Comparison of ENCODE assay signal across 15 cellular contexts in genomic region chr5:136030252-136030651, GRCh38. TPM values are rescaled to one million over a fixed set of nuclear protein-coding genes. Genes with fewer than 3 reads are reported as not detected.
DNase-seq lines count a peak whose midpoint lies in the region; ATAC-seq, FAIRE-seq and TF ChIP-seq lines count a peak whose summit lies in the region.
"Had no signal": no experiment of that assay in that cellular context is flagged by ENCODE, and none has a peak within 500 bp of the region (broad histone marks: within the 10 kb centered on the region; RNA-seq: fewer than 3 reads in every experiment).

No MANE protein-coding gene starts in this region.

- H3K14ac ChIP-seq in IMR-90 (replicated peaks; ENCODE audit: low read depth, low read length), result peak overlapping the region; percentile 97

- FAIRE-seq in HepG2 (lab: Jason Lieb, UNC) (no peak), GM12892 (lab: Jason Lieb, UNC) (no peak)

- peak overlapping the region; percentile 96 for H2AK5ac ChIP-seq in IMR-90 (ENCODE audit: low read depth, low read length)

- peak overlapping the region; percentile 98 for H3K23ac ChIP-seq in IMR-90 (ENCODE audit: low read depth, low read length)

- TF ChIP-seq RAD21 in IMR-90 (IDR thresholded peaks at IDR 0.05; ENCODE audit: low read length) (no peak), HepG2 (CRISPR knock-in tag; IDR thresholded peaks at IDR 0.05) (no peak)

- H3K9me3 ChIP-seq in IMR-90 (ENCODE audit: control insufficient read depth, insufficient read depth, low read length) (no peaks in the 10 kb centered on the region), mammary epithelial cell (replicated peaks; ENCODE audit: insufficient read depth, low read length) (no peaks in the 10 kb centered on the region), HepG2 (ENCODE audit: low read length) (no peaks in the 10 kb centered on the region), smooth muscle cell (replicated peaks; ENCODE audit: low read depth) (no peaks in the 10 kb centered on the region)
- H3K9me3 ChIP-seq: Caco-2 had no signal

- H2BK120ac ChIP-seq in IMR-90 (ENCODE audit: low read depth, low read length), result peak overlapping the region; percentile 22

- H2BK20ac ChIP-seq in IMR-90 (ENCODE audit: low read depth, low read length), result 0 out of 2 replicates have a peak overlapping the region, but pooled peaks have one; percentile 27

- H2AFZ ChIP-seq in IMR-90 (replicated peaks; ENCODE audit: low read length, poor library complexity), result no peak overlapping the region
- no peak overlapping the region for H2AFZ ChIP-seq in mammary epithelial cell (ENCODE audit: low read depth, low read length)
- H2AFZ ChIP-seq in HepG2 (ENCODE audit: low read length), result no peak overlapping the region
- H2AFZ ChIP-seq in smooth muscle cell (ENCODE audit: low read depth), result no peak overlapping the region

- POLR2A ChIA-PET in IMR-90 (lab: Charles Lee; ENCODE audit: unreplicated experiment), result no interaction called here
- POLR2A ChIA-PET in HepG2 (lab: Yijun Ruan, JAX), result interaction anchor here (3.8 to 10.6 kb wide), 3 partner anchors 23 to 57 kb away, joined by 13 to 129 read pairs (median 66); no protein-coding TSS in a partner anchor

- TF ChIP-seq EP300 in HepG2 (IDR thresholded peaks at IDR 0.05; ENCODE audit: low read depth in 2 of 2, low read length in 2 of 2) (no peak), HepG2 (CRISPR knock-in tag; IDR thresholded peaks at IDR 0.05; ENCODE audit: borderline replicate concordance) (no peak)

- peak overlapping the region; percentile 95 for H4K91ac ChIP-seq in IMR-90 (ENCODE audit: insufficient read depth, low read depth, low read length)

- dilution Hi-C loops in IMR-90 (cut with HindIII; ENCODE audit: low sequenced_read_pairs, unreplicated experiment), result no loop called here
- dilution Hi-C loops in mammary epithelial cell (cut with HindIII; ENCODE audit: low sequenced_read_pairs), result no loop called here

- H3K36me3 ChIP-seq in IMR-90 (ENCODE audit: control insufficient read depth, insufficient read depth, low read length), result peaks cover 49% of the 10 kb centered on the region
- peaks cover 2% of the 10 kb centered on the region for H3K36me3 ChIP-seq in mammary epithelial cell (ENCODE audit: insufficient read depth, low read length)
- peaks cover 6 to 17% of the 10 kb centered on the region in 2 experiments for H3K36me3 ChIP-seq in HepG2 (replicated peaks in 1 of 2; ENCODE audit: control insufficient read depth in 1 of 2, insufficient read depth in 2 of 2, low read length in 2 of 2)
- peaks cover 6% of the 10 kb centered on the region for H3K36me3 ChIP-seq in smooth muscle cell (ENCODE audit: low read depth)

- H3K4ac ChIP-seq in IMR-90 (ENCODE audit: low read depth, low read length), result peak overlapping the region; percentile 98

- ATAC-seq in IMR-90 (ENCODE audit: low read depth) (no peak), HepG2 (no peak), HG03571 (IDR thresholded peaks at IDR 0.05; ENCODE audit: unreplicated experiment) (no peak), HG02759 (IDR thresholded peaks at IDR 0.05; ENCODE audit: unreplicated experiment) (no peak)
- ATAC-seq: activated naive CD8-positive, alpha-beta T cell treated with anti-CD3 and anti-CD28 coated beads, Interleukin-2, amount 50 U/mL, for 24 hours had no signal

- H3K4me1 ChIP-seq in IMR-90 (ENCODE audit: control insufficient read depth, insufficient read depth, low read length), result peaks cover 23% of the 10 kb centered on the region
- peaks cover 69% of the 10 kb centered on the region for H3K4me1 ChIP-seq in mammary epithelial cell (ENCODE audit: insufficient read depth, low read length)
- H3K4me1 ChIP-seq in HepG2 (ENCODE audit: insufficient read depth, low read length), result peaks cover 62% of the 10 kb centered on the region
- peaks cover 37% of the 10 kb centered on the region for H3K4me1 ChIP-seq in smooth muscle cell (ENCODE audit: low read depth)

- peak overlapping the region; percentile 84 for H3K56ac ChIP-seq in IMR-90 (ENCODE audit: extremely low read depth, insufficient read depth, low read length)

- H3K27ac ChIP-seq in IMR-90 (ENCODE audit: insufficient read depth, low read length) (peak overlapping the region; percentile 89), mammary epithelial cell (ENCODE audit: insufficient read depth, low read depth, low read length) (no peak overlapping the region), HepG2 (ENCODE audit: extremely low read length, insufficient read depth, low read length) (peak overlapping the region; percentile 61), smooth muscle cell (ENCODE audit: low read depth) (peak overlapping the region; percentile 95)

- H3K4me3 ChIP-seq in IMR-90 (ENCODE audit: insufficient read depth, low read depth, low read length) (peak overlapping the region; percentile 92), mammary epithelial cell (replicated peaks in 1 of 3; ENCODE audit: insufficient read depth in 1 of 3, low read depth in 2 of 3, low read length in 3 of 3) (peak overlapping the region in 1 of 3 experiments; percentile 69), HepG2 (replicated peaks in 1 of 3; ENCODE audit: insufficient read depth in 1 of 3, low read depth in 2 of 3, low read length in 3 of 3) (peak overlapping the region; percentile 80 to 85 (median 84)), smooth muscle cell (peak overlapping the region; percentile 80)
- H3K4me3 ChIP-seq: lung had no signal

- in situ Hi-C loops in IMR-90 (cut with MboI; ENCODE audit: low sequenced_read_pairs) (no loop called here), mammary epithelial cell (cut with MboI; ENCODE audit: low sequenced_read_pairs in 2 of 2) (no loop called here), HepG2 (cut with HindIII; ENCODE audit: extremely low pct_ligation_motif_present, low pct_unique_long_range_greater_than_20kb) (no loop called here)

- H2AK9ac ChIP-seq in IMR-90 (replicated peaks; ENCODE audit: low read depth, low read length, poor library complexity), result peak overlapping the region; percentile 22

- peak overlapping the region; percentile 95 for H3K18ac ChIP-seq in IMR-90 (ENCODE audit: low read depth, low read length)

- peak overlapping the region; percentile 61; the same call in 1 of the 2 replicates for H4K5ac ChIP-seq in IMR-90 (ENCODE audit: low read depth, low read length)

- TF ChIP-seq CTCF in IMR-90 (conservative IDR thresholded peaks at IDR 0.05; ENCODE audit: low read depth, low read length), result no peak
- no peak for TF ChIP-seq CTCF in mammary epithelial cell (conservative IDR thresholded peaks at IDR 0.05 in 1 of 2, IDR thresholded peaks at IDR 0.05 in 1 of 2; ENCODE audit: extremely low read depth in 1 of 2, insufficient read depth in 1 of 2, low read depth in 1 of 2, low read length in 2 of 2)
- TF ChIP-seq CTCF in HepG2 (CRISPR knock-in tag; IDR thresholded peaks at IDR 0.05), result no peak
- no peak for TF ChIP-seq CTCF in smooth muscle cell (IDR thresholded peaks at IDR 0.05; ENCODE audit: borderline replicate concordance, insufficient read depth, poor library complexity, severe bottlenecking)

- H3F3A ChIP-seq in smooth muscle cell (ENCODE audit: low read depth), result peaks cover 53% of the 10 kb centered on the region

- peak overlapping the region; percentile 88 for H2BK5ac ChIP-seq in IMR-90 (ENCODE audit: low read depth, low read length, poor library complexity, severe bottlenecking)

- H3K79me2 ChIP-seq in mammary epithelial cell (ENCODE audit: insufficient read depth, low read length), result peaks cover 34% of the 10 kb centered on the region
- H3K79me2 ChIP-seq in HepG2 (ENCODE audit: insufficient read depth, low read length), result peaks cover 22% of the 10 kb centered on the region
- H3K79me2 ChIP-seq in smooth muscle cell (ENCODE audit: low read depth), result peaks cover 74% of the 10 kb centered on the region

- peaks cover 30% of the 10 kb centered on the region for H3K9me1 ChIP-seq in IMR-90 (ENCODE audit: insufficient read depth, low read length)

- peak; percentile 84 for TF ChIP-seq POLR2A in IMR-90 (IDR thresholded peaks at IDR 0.05; ENCODE audit: low read depth, low read length)
- no peak for TF ChIP-seq POLR2A in HepG2 (IDR thresholded peaks at IDR 0.05; ENCODE audit: insufficient read depth in 1 of 2, low read depth in 2 of 2, low read length in 2 of 2)
- no peak for TF ChIP-seq POLR2A in GM12892 (IDR thresholded peaks at IDR 0.05; ENCODE audit: low read depth, low read length)

- DNase-seq in IMR-90, result no peak
- DNase-seq in mammary epithelial cell, result no peak
- DNase-seq in HepG2 (ENCODE audit: low spot score), result no peak
- DNase-seq in smooth muscle cell (lab: John Stamatoyannopoulos, UW; ENCODE audit: unreplicated experiment), result no peak
- no peak for DNase-seq in GM12892 (ENCODE audit: insufficient read length)
- no peak for DNase-seq in SW 1271 (lab: John Stamatoyannopoulos, UW)
- DNase-seq: activated B cell treated with CpG ODN at 0.5 μM for 24 hours; activated CD8-positive, alpha-beta memory T cell treated with anti-CD3 and anti-CD28 coated beads, Interleukin-2, amount 50 U/mL, for 48 hours; activated naive CD8-positive, alpha-beta T cell treated with anti-CD3 and anti-CD28 coated beads, Interleukin-2, amount 50 U/mL, for 24 hours; Caco-2; effector CD8-positive, alpha-beta T cell; NCI-H1436 had no signal

- 0 out of 3 replicates have a peak overlapping the region, but pooled peaks have one; percentile 11 for H2BK15ac ChIP-seq in IMR-90 (ENCODE audit: low read depth, low read length)

- H4K8ac ChIP-seq in IMR-90 (ENCODE audit: low read depth in 2 of 2, low read length in 2 of 2), result peak overlapping the region; percentile 84 to 85

- BruUV-seq in IMR-90 (replicated peaks; lab: Mats Ljungman, UMichigan), result no TSS peak
- BruUV-seq in mammary epithelial cell (replicated peaks; lab: Mats Ljungman, UMichigan), result no TSS peak
- no TSS peak for BruUV-seq in HepG2 (replicated peaks; lab: Mats Ljungman, UMichigan)

- H3K9ac ChIP-seq in IMR-90 (ENCODE audit: low read depth, low read length), result peak overlapping the region; percentile 99
- H3K9ac ChIP-seq in mammary epithelial cell (ENCODE audit: insufficient read depth, low read length), result no peak overlapping the region
- peak overlapping the region; percentile 80 for H3K9ac ChIP-seq in HepG2 (ENCODE audit: insufficient read depth, low read depth, low read length)
- peak overlapping the region; percentile 71 for H3K9ac ChIP-seq in smooth muscle cell (ENCODE audit: low read depth)

- H3K79me1 ChIP-seq in IMR-90 (ENCODE audit: low read depth in 1 of 2, low read length in 2 of 2), result peaks cover 24 to 73% of the 10 kb centered on the region in 2 experiments

- H4K20me1 ChIP-seq in IMR-90 (ENCODE audit: insufficient read depth, low read length), result peaks cover 40% of the 10 kb centered on the region
- H4K20me1 ChIP-seq in mammary epithelial cell (ENCODE audit: insufficient read depth, low read length), result no peaks in the 10 kb centered on the region
- H4K20me1 ChIP-seq in HepG2 (ENCODE audit: insufficient read depth, low read length), result no peaks in the 10 kb centered on the region
- peaks cover 43% of the 10 kb centered on the region for H4K20me1 ChIP-seq in smooth muscle cell (ENCODE audit: low read depth)

- intact Hi-C loops in IMR-90 (cut with micrococcal nuclease) (no loop called here), mammary epithelial cell (cut with micrococcal nuclease) (no loop called here), HepG2 (cut with micrococcal nuclease; ENCODE audit: unreplicated experiment) (no loop called here)

- 67% methylated on average over 1 of the region's 2 CpGs; no CpG with 5 or more reads in 1 of the 2 experiments for WGBS in IMR-90 (ENCODE audit: extremely low coverage in 2 of 2, insufficient read length in 1 of 2), 2 experiments
- WGBS in mammary epithelial cell (ENCODE audit: low coverage, missing lambda C conversion rate), result 85% methylated on average over 2 of the region's 2 CpGs
- WGBS in HepG2 (ENCODE audit: low lambda C conversion rate), result 44% methylated on average over 1 of the region's 2 CpGs
- 58% methylated on average over 2 of the region's 2 CpGs for WGBS in smooth muscle cell (ENCODE audit: low lambda C conversion rate)

- H3K27me3 ChIP-seq in IMR-90 (ENCODE audit: control insufficient read depth, insufficient read depth, low read length), result no peaks in the 10 kb centered on the region
- H3K27me3 ChIP-seq in mammary epithelial cell (ENCODE audit: insufficient read depth, low read length), result no peaks in the 10 kb centered on the region
- H3K27me3 ChIP-seq in HepG2 (ENCODE audit: control insufficient read depth in 1 of 2, insufficient read depth in 2 of 2, low read length in 2 of 2), result no peaks in the 10 kb centered on the region; a peak in 2 of 5 replicates
- no peaks in the 10 kb centered on the region for H3K27me3 ChIP-seq in smooth muscle cell (ENCODE audit: low read depth)

- CTCF ChIA-PET in IMR-90 (lab: Yijun Ruan, JAX) (no interaction called here), mammary epithelial cell (lab: Charles Lee; ENCODE audit: low non-redundant PET) (no interaction called here), HepG2 (lab: Yijun Ruan, JAX; ENCODE audit: low intra/inter-chr PET ratio, low total read pairs) (interaction anchor here (1.6 kb wide), 1 partner anchor 32 kb away, joined by 3 read pairs; no protein-coding TSS in a partner anchor)

- peak overlapping the region; percentile 98 for H3K4me2 ChIP-seq in IMR-90 (ENCODE audit: low read depth, low read length)
- H3K4me2 ChIP-seq in mammary epithelial cell (ENCODE audit: insufficient read depth, low read depth, low read length), result peak overlapping the region; percentile 83
- H3K4me2 ChIP-seq in HepG2 (ENCODE audit: low read depth, low read length), result peak overlapping the region; percentile 98
- H3K4me2 ChIP-seq in smooth muscle cell, result peak overlapping the region; percentile 90

RNA-seq across cellular contexts. Expression of gene TGFBI, which starts 1.5 kb away (rescaled TPM):
- total RNA-seq in IMR-90 (2012; rRNA removed) (483 and 618 TPM in 2 replicates), mammary epithelial cell (10 to 100 TPM; 56.0 to 77.3 TPM), HepG2 (2016; rRNA removed; fragmentation: Illumina TruSeq; extraction: Trizol) (138 and 275 TPM in 2 replicates), smooth muscle cell (2,635 and 2,673 TPM in 2 replicates)
- polyA plus RNA-seq in IMR-90 (2012; rRNA removed) (1,362 and 1,551 TPM in 2 replicates), mammary epithelial cell (264 TPM), HepG2 (2011; rRNA removed) (441 and 457 TPM in 2 replicates), smooth muscle cell (2,505 and 2,991 TPM in 2 replicates)
- 790 and 1,298 TPM in 2 replicates for polyA plus RNA-seq in IMR-90 (2012; cell fraction: cytosol; rRNA removed)
- polyA plus RNA-seq in IMR-90 (2012; cell fraction: nucleus; rRNA removed; ENCODE audit: low replicate concordance), result 1,060 and 1,205 TPM in 2 replicates
- polyA minus RNA-seq in mammary epithelial cell, result 390 TPM
- 50.3 and 55.8 TPM in 2 replicates for total RNA-seq in HepG2 (2016; cell fraction: cytosol; rRNA removed; fragmentation: Illumina TruSeq; extraction: Trizol; ENCODE audit: low read depth)
- 131 and 276 TPM in 2 replicates for total RNA-seq in HepG2 (2016; cell fraction: insoluble cytoplasmic fraction; rRNA removed; fragmentation: Illumina TruSeq; extraction: Trizol)
- total RNA-seq in HepG2 (2016; cell fraction: membrane; rRNA removed; fragmentation: Illumina TruSeq; extraction: Trizol), result 113 and 131 TPM in 2 replicates
- total RNA-seq in HepG2 (2016; cell fraction: nucleus; rRNA removed; fragmentation: Illumina TruSeq; extraction: Trizol), result 247 and 314 TPM in 2 replicates
- 304 and 337 TPM in 2 replicates for polyA plus RNA-seq in HepG2 (2011; cell fraction: cytosol; rRNA removed)
- 658 and 897 TPM in 2 replicates for polyA plus RNA-seq in HepG2 (2011; cell fraction: nucleus; rRNA removed)
- polyA plus RNA-seq in HepG2 (2012), result 309 and 371 TPM in 2 replicates
- 43.1 and 46.7 TPM in 2 replicates for polyA plus RNA-seq in HepG2 (2016; cell fraction: cytosol; fragmentation: Illumina TruSeq; extraction: Trizol; ENCODE audit: low read depth)
- polyA plus RNA-seq in HepG2 (2016; cell fraction: insoluble cytoplasmic fraction; fragmentation: Illumina TruSeq; extraction: Trizol; ENCODE audit: low read depth), result 120 and 134 TPM in 2 replicates
- polyA plus RNA-seq in HepG2 (2016; cell fraction: membrane; fragmentation: Illumina TruSeq; extraction: Trizol; ENCODE audit: low read depth), result 83.1 and 98.3 TPM in 2 replicates
- polyA plus RNA-seq in HepG2 (2016; cell fraction: nucleus; fragmentation: Illumina TruSeq; extraction: Trizol; ENCODE audit: insufficient read depth, low read depth), result 385 and 414 TPM in 2 replicates
- polyA minus RNA-seq in HepG2 (2011; rRNA and poly(A)+ RNA removed; ENCODE audit: low replicate concordance), result 25.5 and 364 TPM in 2 replicates
- polyA minus RNA-seq in HepG2 (2011; cell fraction: cytosol; rRNA and poly(A)+ RNA removed), result 249 and 302 TPM in 2 replicates
- 204 and 216 TPM in 2 replicates for polyA minus RNA-seq in HepG2 (2011; cell fraction: nucleus; rRNA and poly(A)+ RNA removed)
- 0.66 TPM for polyA plus RNA-seq in GM12892 (2012; ENCODE audit: missing spikeins)
